1 cellular context compared by ENCODE assay signal in the genomic region with DNA sequence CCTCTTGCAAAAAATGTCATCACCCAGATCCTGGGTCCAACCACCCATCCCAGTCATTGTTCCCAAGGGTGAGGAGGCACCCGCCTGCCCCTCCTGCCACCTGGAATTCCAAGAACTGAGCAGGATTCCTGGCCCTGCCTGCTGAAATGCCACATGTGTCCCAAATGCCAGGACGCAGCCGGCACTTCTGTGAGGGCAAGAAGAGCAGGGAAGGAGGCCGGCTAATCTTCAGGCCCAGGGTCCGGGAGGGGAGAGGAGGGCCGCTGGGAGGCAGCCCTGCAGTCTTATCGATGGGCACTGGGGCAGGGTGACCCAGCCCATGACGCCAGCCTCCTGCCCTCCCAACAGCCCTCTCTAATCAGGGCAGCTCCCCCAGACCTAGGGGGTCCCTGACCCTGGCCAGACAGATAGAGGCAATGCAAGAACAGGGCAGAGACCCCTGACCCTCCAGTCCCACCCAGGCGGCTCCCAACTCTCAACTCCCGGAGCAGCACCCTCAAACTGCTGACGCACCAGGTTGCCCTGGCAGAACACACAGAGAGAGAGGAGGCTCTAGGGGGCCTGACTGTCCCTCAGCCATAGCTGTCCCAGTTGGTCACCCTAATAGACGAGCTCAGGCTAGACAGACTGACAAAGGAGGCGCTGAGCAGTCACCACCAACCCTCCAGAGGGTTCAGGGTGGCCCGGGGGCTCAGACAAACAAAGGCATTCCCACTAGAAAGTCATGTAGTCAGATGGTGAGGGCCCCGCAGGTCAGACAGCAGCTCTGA.
TF ChIP-seq lines count a peak whose summit lies in the region.

No MANE protein-coding gene starts in this region.

TF ChIP-seq in liver, 16 proteins besides CTCF, POLR2A, EP300 and RAD21 (continued from another document):
- TF ChIP-seq ZBTB33 (IDR thresholded peaks at IDR 0.05) = no peak
- TF ChIP-seq, protein P1, sequence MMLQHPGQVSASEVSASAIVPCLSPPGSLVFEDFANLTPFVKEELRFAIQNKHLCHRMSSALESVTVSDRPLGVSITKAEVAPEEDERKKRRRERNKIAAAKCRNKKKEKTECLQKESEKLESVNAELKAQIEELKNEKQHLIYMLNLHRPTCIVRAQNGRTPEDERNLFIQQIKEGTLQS (IDR thresholded peaks at IDR 0.05) = no peak
